8 cellular contexts compared by ENCODE assay signal in the genomic region with DNA sequence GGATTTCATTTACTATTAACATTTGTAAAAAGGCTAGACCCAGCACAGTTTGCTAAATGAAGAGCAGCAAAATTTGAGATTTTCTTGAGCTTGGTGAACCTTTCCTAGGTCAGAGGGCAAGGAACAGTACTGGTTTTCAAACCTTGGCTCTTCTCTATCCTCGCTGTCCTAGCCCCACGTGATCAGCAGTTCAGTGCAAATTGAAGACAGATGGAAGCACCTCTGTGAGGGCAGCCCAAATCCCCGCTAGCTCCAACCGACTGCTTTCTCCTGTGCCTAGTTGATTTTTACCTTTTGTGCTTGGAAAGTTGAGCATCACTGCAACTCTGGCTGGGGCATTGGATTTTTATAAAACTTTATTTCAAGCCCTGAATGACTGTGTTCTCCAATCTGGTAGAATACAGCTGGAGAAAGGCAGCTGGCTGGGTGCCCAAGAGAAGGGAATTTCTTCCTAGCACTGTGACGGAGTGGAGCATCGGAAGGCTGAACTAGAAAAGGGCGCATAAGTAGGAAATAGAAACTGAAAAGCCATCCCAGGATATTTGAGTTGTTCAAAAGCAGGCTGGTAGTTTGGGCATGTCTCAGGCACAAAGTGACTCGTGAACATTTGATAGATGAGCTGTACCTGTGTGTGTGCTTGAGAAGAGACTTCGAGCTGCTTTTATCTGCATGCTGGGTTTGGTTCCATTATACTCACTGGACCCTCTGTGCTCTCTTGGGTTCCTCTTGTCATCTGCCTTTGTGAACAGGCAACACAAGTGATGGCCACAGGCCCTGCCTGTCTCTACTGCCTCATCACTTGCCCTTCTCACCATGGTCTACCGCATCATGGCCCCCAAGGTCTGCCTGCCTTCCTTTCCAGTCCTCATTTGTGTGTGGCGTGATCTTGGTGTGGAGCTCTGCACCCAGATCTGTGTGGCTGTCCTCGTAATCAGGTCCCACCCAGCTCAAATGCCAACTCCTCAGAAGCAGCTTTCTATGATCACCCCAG. TPM values are rescaled to one million over a fixed set of nuclear protein-coding genes. Genes with fewer than 3 reads are reported as not detected.
DNase-seq lines count a peak whose midpoint lies in the region; ATAC-seq and TF ChIP-seq lines count a peak whose summit lies in the region.

No MANE protein-coding gene starts in this region.

- H3K27ac ChIP-seq in PC-3 (ENCODE audit: low read length) (0 out of 2 replicates have a peak overlapping the region, but pooled peaks have one; percentile 4), epithelial cell of prostate (peak overlapping the region; percentile 56)

- no peak overlapping the region for H2AFZ ChIP-seq in PC-3 (ENCODE audit: low read length)

- POLR2A ChIA-PET in PC-3 (lab: Charles Lee; ENCODE audit: unreplicated experiment) = no interaction called here

- no peaks in the 10 kb centered on the region for H3K9me3 ChIP-seq in PC-3 (ENCODE audit: low read length)

- peak overlapping the region; percentile 91 for H3K4me3 ChIP-seq in PC-3 (ENCODE audit: low read length)

- H3K4me1 ChIP-seq in PC-3 (ENCODE audit: insufficient read depth, low read length) = peaks cover 17% of the 10 kb centered on the region

- intact Hi-C loops in PC-3 (cut with micrococcal nuclease) = no loop called here

- H3K4me2 ChIP-seq in PC-3 (ENCODE audit: low read length) = peak overlapping the region; percentile 90

- no peaks in the 10 kb centered on the region for H3F3A ChIP-seq in PC-3 (ENCODE audit: low read length, unreplicated experiment)

- peaks cover 39% of the 10 kb centered on the region for H3K36me3 ChIP-seq in PC-3 (ENCODE audit: low read depth, low read length)

- no TSS peak for BruUV-seq in PC-3 (replicated peaks; lab: Mats Ljungman, UMichigan)

- ATAC-seq in PC-3 (no peak), HG03469 (IDR thresholded peaks at IDR 0.05; ENCODE audit: unreplicated experiment) (no peak), GM21576 (IDR thresholded peaks at IDR 0.05; ENCODE audit: unreplicated experiment) (no peak)

- H3K9me2 ChIP-seq in PC-3 (replicated peaks; ENCODE audit: low read length) = no peaks in the 10 kb centered on the region

- no peak for TF ChIP-seq CTCF in PC-3 (conservative IDR thresholded peaks at IDR 0.05; ENCODE audit: low read depth, low read length)

- H3K27me3 ChIP-seq in PC-3 (ENCODE audit: low read length) = no peaks in the 10 kb centered on the region

- peaks cover 13% of the 10 kb centered on the region for H4K20me1 ChIP-seq in PC-3 (ENCODE audit: low read length)

- DNase-seq in D341Med (ENCODE audit: low spot score) = peak; percentile 61
- DNase-seq in PC-3 = peak; percentile 40
- no peak for DNase-seq in epithelial cell of prostate (ENCODE audit: low read depth, low spot score)
- peak; percentile 16 for DNase-seq in occipital lobe (lab: John Stamatoyannopoulos, UW)
- no peak for DNase-seq in NOMO-1 (lab: John Stamatoyannopoulos, UW; ENCODE audit: unreplicated experiment in 2 of 2)
- DNase-seq in COR-L47 (lab: John Stamatoyannopoulos, UW) = no peak

- CTCF ChIA-PET in PC-3 (lab: Charles Lee) = interaction anchor here (0.7 kb wide), 1 partner anchor 50 kb away, joined by 10 read pairs; no protein-coding TSS in a partner anchor

- peaks cover 73% of the 10 kb centered on the region for H3K79me2 ChIP-seq in PC-3 (ENCODE audit: low read length)

- H3K9ac ChIP-seq in PC-3 (ENCODE audit: low read length) = peak overlapping the region; percentile 92; the same call in 1 of the 2 replicates

RNA-seq across cellular contexts. Expression of a gene that starts 2.3 kb away (rescaled TPM):
- total RNA-seq in PC-3 (2014; rRNA removed) (106 and 133 TPM in 2 replicates), occipital lobe (38.7 TPM)

RNA-seq across cellular contexts. Expression of a gene that starts 23.1 kb away (rescaled TPM):
- total RNA-seq in PC-3 (2014; rRNA removed) (7.4 and 8.1 TPM in 2 replicates), occipital lobe (2.7 TPM)

RNA-seq across cellular contexts. Expression of a gene that starts 44.3 kb away (rescaled TPM):
- total RNA-seq in PC-3 (2014; rRNA removed) (5.4 and 6.2 TPM in 2 replicates), occipital lobe (not detected)

Comparison
In these comparisons a context has a peak if more than half of its experiments do, and no peak if none do; other contexts are left out.
1. DNase-seq: peak in D341Med (single experiment), PC-3 (single experiment) and occipital lobe (single experiment); none in epithelial cell of prostate (single experiment), NOMO-1 (0 of 2) and COR-L47 (single experiment).